Comparison of ENCODE assay signal across 8 cellular contexts in genomic region chr7:32479574-32480200, GRCh38. TPM values are rescaled to one million over a fixed set of nuclear protein-coding genes. Genes with fewer than 3 reads are reported as not detected.
DNase-seq lines count a peak whose midpoint lies in the region; ATAC-seq and TF ChIP-seq lines count a peak whose summit lies in the region.

No MANE protein-coding gene starts in this region.

- TF ChIP-seq CTCF in astrocyte of the cerebellum (IDR thresholded peaks at IDR 0.05; ENCODE audit: low read depth, low read length, missing control alignments) (peak; percentile 94), left lung (IDR thresholded peaks at IDR 0.05) (peak; percentile 18 to 77)

- H3K4me3 ChIP-seq in HAP-1 (no peak overlapping the region), astrocyte of the cerebellum (ENCODE audit: low read depth, low read length) (no peak overlapping the region), left lung (no peak overlapping the region)

- no peaks in the 10 kb centered on the region for H3K4me1 ChIP-seq in HAP-1
- no peaks in the 10 kb centered on the region for H3K4me1 ChIP-seq in left lung

- ATAC-seq in left lung (peak; percentile 61), HG02840 (IDR thresholded peaks at IDR 0.05; ENCODE audit: low FRiP score, unreplicated experiment) (no peak)

- in situ Hi-C loops in HAP-1 (cut with MboI; ENCODE audit: low sequenced_read_pairs): loop anchor here (5.0 kb wide), 1 partner anchor 267 kb away; no protein-coding TSS in a partner anchor
- in situ Hi-C loops in astrocyte of the cerebellum (cut with HindIII; ENCODE audit: low sequenced_read_pairs): no loop called here

- DNase-seq in DMS153 treated with DMSO at 0.1 percent for 48 hours (lab: John Stamatoyannopoulos, UW; ENCODE audit: unreplicated experiment): peak; percentile 75
- DNase-seq in HAP-1 (ENCODE audit: low spot score in 2 of 2): peak; percentile 50 to 53
- peak; percentile 60 to 72 for DNase-seq in NCI-H446 (lab: John Stamatoyannopoulos, UW)
- DNase-seq in astrocyte of the cerebellum (ENCODE audit: low read depth): no peak
- DNase-seq in left lung: no peak
- DNase-seq in activated effector memory CD4-positive, alpha-beta T cell treated with Interleukin-2 at 50 U/mL for 16 hours: no peak
- no peak for DNase-seq in substantia nigra (lab: John Stamatoyannopoulos, UW)

- H3K9me3 ChIP-seq in HAP-1 (no peaks in the 10 kb centered on the region), left lung (no peaks in the 10 kb centered on the region)

- H3K27me3 ChIP-seq in HAP-1 (ENCODE audit: low read depth) (no peaks in the 10 kb centered on the region), left lung (peaks cover 0 to 5% of the 10 kb centered on the region in 2 donors)

- intact Hi-C loops in left lung (cut with DNase I): loop anchor here in 1 of 2 donors (10.0 kb wide), 1 partner anchor 265 kb away; no protein-coding TSS in a partner anchor

- H3K27ac ChIP-seq in left lung: no peak overlapping the region
- H3K27ac ChIP-seq in substantia nigra (ENCODE audit: low read depth, low read length, poor library complexity, severe bottlenecking): no peak overlapping the region

- H3K36me3 ChIP-seq in HAP-1 (replicated peaks): no peaks in the 10 kb centered on the region
- no peaks in the 10 kb centered on the region for H3K36me3 ChIP-seq in left lung

RNA-seq across cellular contexts. Expression of gene LSM5, which starts 10.5 kb away (rescaled TPM):
- 10 to 100 TPM; 39.4 to 44.9 TPM for total RNA-seq in left lung

RNA-seq across cellular contexts. Expression of gene AVL9, which starts 15.6 kb away (rescaled TPM):
- total RNA-seq in left lung: 10 to 100 TPM; 28.0 to 44.2 TPM

Comparison
In these comparisons a context has a peak if more than half of its experiments do, and no peak if none do; other contexts are left out.
1. DNase-seq: peak in DMS153 treated with DMSO at 0.1 percent for 48 hours (single experiment), HAP-1 (2 of 2) and NCI-H446 (2 of 2); none in astrocyte of the cerebellum (single experiment), left lung (0 of 2), activated effector memory CD4-positive, alpha-beta T cell treated with Interleukin-2 at 50 U/mL for 16 hours (single experiment) and substantia nigra (0 of 49).